ENCODE assay signal across 8 cellular contexts in the genomic region with DNA sequence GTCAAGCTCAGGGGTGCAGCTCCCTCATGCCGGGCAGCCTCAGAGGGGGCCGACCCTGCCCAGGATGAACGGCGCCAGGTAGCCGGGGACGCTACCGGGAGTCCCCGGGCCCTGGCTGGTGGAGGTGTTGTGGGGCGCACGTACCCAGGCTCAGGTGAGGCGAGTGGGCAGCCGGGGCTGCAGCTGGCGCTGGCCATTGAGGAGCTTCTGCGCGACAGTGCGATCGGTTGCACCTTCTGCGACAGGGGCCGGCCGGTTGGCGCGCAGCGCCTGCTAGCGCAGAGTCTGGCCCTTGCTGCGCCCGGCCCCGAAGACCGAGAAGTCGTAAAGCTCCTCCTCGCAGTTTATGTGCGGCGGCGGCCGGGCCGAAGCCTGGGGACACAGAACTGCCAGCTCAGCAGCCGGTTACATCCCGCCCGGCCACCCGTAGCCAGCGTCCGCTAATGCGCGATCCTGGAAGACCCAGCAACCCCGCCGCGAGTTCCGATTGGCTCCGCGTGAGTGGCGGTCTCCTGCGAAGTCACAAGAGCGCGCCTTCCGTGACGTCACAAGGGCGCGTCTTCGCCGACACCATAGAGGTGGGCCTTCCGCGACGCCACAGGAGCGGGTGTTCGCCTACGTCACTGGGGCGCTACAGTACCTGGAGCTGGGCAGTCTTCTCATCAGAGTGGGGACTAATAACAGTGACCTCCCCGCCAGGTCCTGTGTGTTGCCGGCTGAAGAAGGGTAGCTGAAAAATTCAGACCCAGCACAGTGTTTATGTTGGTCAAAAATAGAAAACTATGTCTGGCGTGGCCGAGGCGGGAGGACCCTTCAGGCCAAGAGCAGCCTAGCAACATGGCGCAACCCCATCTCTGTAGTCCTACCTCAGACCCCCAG.
DNase-seq lines count a peak whose midpoint lies in the region; ATAC-seq and TF ChIP-seq lines count a peak whose summit lies in the region.
"Not testable (repeated sequence)": the region's sequence is repeated elsewhere in the genome, so short reads cannot be mapped to it uniquely, and the experiment has no call there.

No MANE protein-coding gene starts in this region.

- not testable (repeated sequence) for TF ChIP-seq CTCF in GM20000 (IDR thresholded peaks at IDR 0.05; ENCODE audit: extremely low read depth, missing control alignments)

- not testable (repeated sequence) for H3K4me1 Mint-ChIP-seq in effector memory CD8-positive, alpha-beta T cell (ENCODE audit: low read depth in 2 of 2); memory B cell

- H3K27ac Mint-ChIP-seq in effector memory CD8-positive, alpha-beta T cell: peak overlapping the region; percentile 98 to 99
- H3K27ac Mint-ChIP-seq in memory B cell: peak overlapping the region; percentile 97

- peak; percentile 96 for ATAC-seq in effector memory CD8-positive, alpha-beta T cell (replicated peaks)
- peak; percentile 96 for ATAC-seq in memory B cell (ENCODE audit: low read depth)

- DNase-seq in COLO668 (lab: John Stamatoyannopoulos, UW; ENCODE audit: unreplicated experiment) (peak; percentile 100), GM20000 (ENCODE audit: low spot score) (peak; percentile 88), HS-5 (ENCODE audit: low read depth) (peak; percentile 95), NK-92 (lab: John Stamatoyannopoulos, UW; ENCODE audit: unreplicated experiment) (peak; percentile 74), memory B cell (ENCODE audit: low spot score in 2 of 2) (peak; percentile 94 to 98)
- DNase-seq in activated CD8-positive, alpha-beta memory T cell treated with anti-CD3 and anti-CD28 coated beads for 4 hours (ENCODE audit: low read depth in 2 of 2): peak; percentile 94 to 96
- DNase-seq in effector memory CD8-positive, alpha-beta T cell: peak; percentile 98
- peak; percentile 97 for DNase-seq in stimulated activated CD8-positive, alpha-beta memory T cell treated with anti-CD3 and anti-CD28 coated beads, Interleukin-12 subunit alpha, Interleukin-12 subunit beta, amount 100 ng/mL, for 1 hour (ENCODE audit: low read depth)

- H3K4me3 Mint-ChIP-seq in effector memory CD8-positive, alpha-beta T cell: peak overlapping the region; percentile 88 to 90
- peak overlapping the region; percentile 86 for H3K4me3 Mint-ChIP-seq in memory B cell

- H3K36me3 Mint-ChIP-seq in effector memory CD8-positive, alpha-beta T cell (ENCODE audit: insufficient read depth): peaks cover 25% of the 10 kb centered on the region
- H3K36me3 Mint-ChIP-seq in memory B cell: not testable (repeated sequence)

- H3K27me3 Mint-ChIP-seq in effector memory CD8-positive, alpha-beta T cell; memory B cell: not testable (repeated sequence)

- H3K9me3 Mint-ChIP-seq in effector memory CD8-positive, alpha-beta T cell; memory B cell: not testable (repeated sequence)

Comparison
In these comparisons a context has a peak if more than half of its experiments do, and no peak if none do; other contexts are left out.
1. Peak in every context shown above with its lines: DNase-seq and ATAC-seq.